In genomic region chr20:35226126-35226774, GRCh38 we compare ENCODE assay signal across 8 cellular contexts. TPM values are rescaled to one million over a fixed set of nuclear protein-coding genes. Genes with fewer than 3 reads are reported as not detected.
DNase-seq lines count a peak whose midpoint lies in the region; ATAC-seq, FAIRE-seq and TF ChIP-seq lines count a peak whose summit lies in the region.

TSS of gene MMP24 (plus strand) at chr20:35226690. CDS start at chr20:35226739, 49 bp downstream.

- peaks cover 2% of the 10 kb centered on the region; the same call in 1 of the 2 replicates for H4K20me1 ChIP-seq in HepG2 (ENCODE audit: insufficient read depth, low read length)

- POLR2A ChIA-PET in HepG2 (lab: Yijun Ruan, JAX) = no interaction called here

- no peaks in the 10 kb centered on the region for H3K79me2 ChIP-seq in HepG2 (ENCODE audit: insufficient read depth, low read length)

- H2BK5ac ChIP-seq in mesenchymal stem cell (ENCODE audit: low read depth, low read length, poor library complexity, severe bottlenecking) = no peak within 1 kb of the TSS

- ATAC-seq in HepG2 = peak; percentile 15; the same call in 2 of the 3 replicates
- no peak for ATAC-seq in right lobe of liver
- ATAC-seq in HG03439 (IDR thresholded peaks at IDR 0.05; ENCODE audit: unreplicated experiment) = no peak
- ATAC-seq in GM21723 (IDR thresholded peaks at IDR 0.05; ENCODE audit: unreplicated experiment) = no peak

- WGBS in HepG2 (ENCODE audit: low lambda C conversion rate) = 5% methylated on average over 37 of the region's 53 CpGs
- WGBS in right lobe of liver (ENCODE audit: insufficient coverage, low coverage, low lambda C conversion rate, missing lambda C conversion rate) = 13% methylated on average over 18 of the region's 53 CpGs
- WGBS in mesenchymal stem cell = under 1% methylated on average over 8 of the region's 53 CpGs

- H2AK5ac ChIP-seq in mesenchymal stem cell (ENCODE audit: low read length, severe bottlenecking) = no peak within 1 kb of the TSS

- H3K27ac ChIP-seq in HepG2 (ENCODE audit: extremely low read length, insufficient read depth, low read length) (no peak within 1 kb of the TSS), right lobe of liver (no peak within 1 kb of the TSS), ascending aorta (no peak within 1 kb of the TSS), mesenchymal stem cell (ENCODE audit: low read length, poor library complexity, severe bottlenecking) (no peak within 1 kb of the TSS)

- FAIRE-seq in HepG2 (lab: Jason Lieb, UNC) (no peak), urothelium cell line (lab: Jason Lieb, UNC) (no peak)

- H4K8ac ChIP-seq in mesenchymal stem cell (ENCODE audit: low read length) = no peak within 1 kb of the TSS

- no peak within 1 kb of the TSS for H2AFZ ChIP-seq in HepG2 (ENCODE audit: low read length)
- peak within 1 kb of the TSS; percentile 46 for H2AFZ ChIP-seq in mesenchymal stem cell (ENCODE audit: low read depth, low read length)

- no peak within 1 kb of the TSS for H2BK12ac ChIP-seq in mesenchymal stem cell (ENCODE audit: low read length in 2 of 2)

- no peak within 1 kb of the TSS for H2BK120ac ChIP-seq in mesenchymal stem cell (ENCODE audit: low read depth, low read length)

- no peak for TF ChIP-seq POLR2A in HepG2 (IDR thresholded peaks at IDR 0.05; ENCODE audit: insufficient read depth in 1 of 2, low read depth in 2 of 2, low read length in 2 of 2)
- no peak for TF ChIP-seq POLR2A in right lobe of liver (IDR thresholded peaks at IDR 0.05)

- H3K4me1 ChIP-seq in HepG2 (ENCODE audit: insufficient read depth, low read length) = peaks cover 11% of the 10 kb centered on the region
- H3K4me1 ChIP-seq in right lobe of liver = no peaks in the 10 kb centered on the region
- peaks cover 0 to 9% of the 10 kb centered on the region in 2 donors for H3K4me1 ChIP-seq in ascending aorta
- peaks cover 12% of the 10 kb centered on the region for H3K4me1 ChIP-seq in mesenchymal stem cell (ENCODE audit: control insufficient read depth, insufficient read depth, low read depth, low read length)

- no peak for TF ChIP-seq RAD21 in HepG2 (CRISPR knock-in tag; IDR thresholded peaks at IDR 0.05)

- peak within 1 kb of the TSS in 1 of 2 experiments; percentile 88 for H3K23ac ChIP-seq in mesenchymal stem cell (ENCODE audit: low read length in 2 of 2)

- H3K36me3 ChIP-seq in HepG2 (replicated peaks in 1 of 2; ENCODE audit: control insufficient read depth in 1 of 2, insufficient read depth in 2 of 2, low read length in 2 of 2) (no peaks in the 10 kb centered on the region), right lobe of liver (no peaks in the 10 kb centered on the region), ascending aorta (peaks cover 0 to 6% of the 10 kb centered on the region in 2 donors), mesenchymal stem cell (ENCODE audit: control insufficient read depth in 1 of 2, insufficient read depth in 2 of 2, low read depth in 1 of 2, low read length in 2 of 2) (no peaks in the 10 kb centered on the region)

- no TSS peak for BruUV-seq in HepG2 (replicated peaks; lab: Mats Ljungman, UMichigan)

- H3K9ac ChIP-seq in HepG2 (ENCODE audit: insufficient read depth, low read depth, low read length) = no peak within 1 kb of the TSS
- no peak within 1 kb of the TSS for H3K9ac ChIP-seq in mesenchymal stem cell (ENCODE audit: low read length)

- H2BK15ac ChIP-seq in mesenchymal stem cell (ENCODE audit: low read depth, poor library complexity, severe bottlenecking) = no peak within 1 kb of the TSS

- H3K27me3 ChIP-seq in HepG2 (ENCODE audit: control insufficient read depth in 1 of 2, insufficient read depth in 2 of 2, low read length in 2 of 2) (peaks cover 12 to 46% of the 10 kb centered on the region in 2 experiments), right lobe of liver (no peaks in the 10 kb centered on the region), ascending aorta (no peaks in the 10 kb centered on the region), mesenchymal stem cell (ENCODE audit: control insufficient read depth in 1 of 2, insufficient read depth in 1 of 2, low read length in 2 of 2) (peaks cover 30 to 32% of the 10 kb centered on the region in 2 experiments)

- H3K18ac ChIP-seq in mesenchymal stem cell (ENCODE audit: low read depth in 1 of 2, low read length in 2 of 2) = no peak within 1 kb of the TSS

- H3K4me2 ChIP-seq in HepG2 (ENCODE audit: low read depth, low read length) = peak within 1 kb of the TSS; percentile 48
- peak within 1 kb of the TSS; percentile 83 for H3K4me2 ChIP-seq in mesenchymal stem cell (ENCODE audit: low read length, poor library complexity, severe bottlenecking)

- H3K14ac ChIP-seq in mesenchymal stem cell (ENCODE audit: low read length in 2 of 2) = no peak within 1 kb of the TSS

- H3K4ac ChIP-seq in mesenchymal stem cell (ENCODE audit: low read depth in 1 of 2, low read length in 2 of 2) = no peak within 1 kb of the TSS

- peaks cover 2% of the 10 kb centered on the region for H3K79me1 ChIP-seq in mesenchymal stem cell (replicated peaks; ENCODE audit: low read length, poor library complexity, severe bottlenecking)

- H3K4me3 ChIP-seq in HepG2 (replicated peaks in 1 of 3; ENCODE audit: insufficient read depth in 1 of 3, low read depth in 2 of 3, low read length in 3 of 3) = peak within 1 kb of the TSS in 2 of 3 experiments; percentile 13 to 45; a peak in 2 of 6 replicates
- H3K4me3 ChIP-seq in right lobe of liver = peak within 1 kb of the TSS in 1 of 3 donors; percentile 27
- H3K4me3 ChIP-seq in ascending aorta = peak within 1 kb of the TSS; percentile 44 to 52
- peak within 1 kb of the TSS; percentile 56 to 58 for H3K4me3 ChIP-seq in mesenchymal stem cell (ENCODE audit: insufficient read depth in 1 of 2, low read depth in 1 of 2, low read length in 2 of 2)

- H4K91ac ChIP-seq in mesenchymal stem cell (ENCODE audit: low read length) = no peak within 1 kb of the TSS

- TF ChIP-seq CTCF in HepG2 (CRISPR knock-in tag; IDR thresholded peaks at IDR 0.05) (no peak), right lobe of liver (IDR thresholded peaks at IDR 0.05) (no peak), ascending aorta (IDR thresholded peaks at IDR 0.05) (no peak)

- H3K9me3 ChIP-seq in HepG2 (ENCODE audit: low read length) = no peaks in the 10 kb centered on the region
- no peaks in the 10 kb centered on the region for H3K9me3 ChIP-seq in right lobe of liver
- H3K9me3 ChIP-seq in ascending aorta = no peaks in the 10 kb centered on the region
- no peaks in the 10 kb centered on the region for H3K9me3 ChIP-seq in mesenchymal stem cell (ENCODE audit: control insufficient read depth, low read length)

- in situ Hi-C loops in HepG2 (cut with HindIII; ENCODE audit: extremely low pct_ligation_motif_present, low pct_unique_long_range_greater_than_20kb) = no loop called here

- TF ChIP-seq EP300 in HepG2 (IDR thresholded peaks at IDR 0.05; ENCODE audit: low read depth in 2 of 2, low read length in 2 of 2) = no peak
- TF ChIP-seq EP300 in HepG2 (CRISPR knock-in tag; IDR thresholded peaks at IDR 0.05; ENCODE audit: borderline replicate concordance) = no peak

- CTCF ChIA-PET in HepG2 (lab: Yijun Ruan, JAX; ENCODE audit: low intra/inter-chr PET ratio, low total read pairs) = interaction anchor here (1.3 kb wide), 1 partner anchor 82 kb away, joined by 3 read pairs; no protein-coding TSS in a partner anchor

- intact Hi-C loops in HepG2 (cut with micrococcal nuclease; ENCODE audit: unreplicated experiment) = no loop called here
- intact Hi-C loops in right lobe of liver (cut with DNase I) = no loop called here
- intact Hi-C loops in ascending aorta (cut with DNase I) = no loop called here

- DNase-seq in HepG2 (ENCODE audit: low spot score) (no peak), right lobe of liver (no peak), ascending aorta (ENCODE audit: low spot score in 2 of 2) (no peak), mesenchymal stem cell (no peak), urothelium cell line (ENCODE audit: low spot score) (peak; percentile 44)
- no peak for DNase-seq in activated effector memory CD4-positive, alpha-beta T cell treated with Interleukin-2 at 50 U/mL for 16 hours

TF ChIP-seq in HepG2, 621 proteins besides CTCF, POLR2A, EP300 and RAD21 (continues in another document):
- TF ChIP-seq ZBTB2 (CRISPR knock-in tag; IDR thresholded peaks at IDR 0.05; ENCODE audit: low read depth) = no peak

RNA-seq across cellular contexts. Expression of gene MMP24, which starts in this region (rescaled TPM):
- total RNA-seq in HepG2 (2016; rRNA removed; fragmentation: Illumina TruSeq; extraction: Trizol) (0.28 and 0.35 TPM in 2 replicates), right lobe of liver (1 to 10 TPM in 2 of 6 experiments, under 1 TPM in 4; 0.27 to 1.5 (median 0.84) TPM), ascending aorta (not detected)
- total RNA-seq in HepG2 (2016; cell fraction: cytosol; rRNA removed; fragmentation: Illumina TruSeq; extraction: Trizol; ENCODE audit: low read depth) = 0.10 and 0.18 TPM in 2 replicates
- total RNA-seq in HepG2 (2016; cell fraction: insoluble cytoplasmic fraction; rRNA removed; fragmentation: Illumina TruSeq; extraction: Trizol) = 0.22 and 0.30 TPM in 2 replicates
- 0.31 and 0.43 TPM in 2 replicates for total RNA-seq in HepG2 (2016; cell fraction: membrane; rRNA removed; fragmentation: Illumina TruSeq; extraction: Trizol)
- 0.12 and 0.16 TPM in 2 replicates for total RNA-seq in HepG2 (2016; cell fraction: nucleus; rRNA removed; fragmentation: Illumina TruSeq; extraction: Trizol)
- polyA plus RNA-seq in HepG2 (2011; rRNA removed) = 0.29 and 0.43 TPM in 2 replicates
- 0.38 and 0.40 TPM in 2 replicates for polyA plus RNA-seq in HepG2 (2011; cell fraction: cytosol; rRNA removed)
- 0.56 and 0.59 TPM in 2 replicates for polyA plus RNA-seq in HepG2 (2011; cell fraction: nucleus; rRNA removed)
- polyA plus RNA-seq in HepG2 (2012) = 0.32 and 0.33 TPM in 2 replicates
- polyA plus RNA-seq in HepG2 (2016; cell fraction: cytosol; fragmentation: Illumina TruSeq; extraction: Trizol; ENCODE audit: low read depth) = 0.06 and 0.07 TPM in 2 replicates
- polyA plus RNA-seq in HepG2 (2016; cell fraction: insoluble cytoplasmic fraction; fragmentation: Illumina TruSeq; extraction: Trizol; ENCODE audit: low read depth) = 0.16 and 0.24 TPM in 2 replicates
- polyA plus RNA-seq in HepG2 (2016; cell fraction: membrane; fragmentation: Illumina TruSeq; extraction: Trizol; ENCODE audit: low read depth) = 0.21 and 0.23 TPM in 2 replicates
- polyA plus RNA-seq in HepG2 (2016; cell fraction: nucleus; fragmentation: Illumina TruSeq; extraction: Trizol; ENCODE audit: insufficient read depth, low read depth) = 0.23 and 0.37 TPM in 2 replicates
- polyA minus RNA-seq in HepG2 (2011; rRNA and poly(A)+ RNA removed; ENCODE audit: low replicate concordance) = 0.54 and 0.76 TPM in 2 replicates
- 0.26 TPM in 1 of 2 replicates, not detected in the other for polyA minus RNA-seq in HepG2 (2011; cell fraction: cytosol; rRNA and poly(A)+ RNA removed)
- 0.26 and 0.37 TPM in 2 replicates for polyA minus RNA-seq in HepG2 (2011; cell fraction: nucleus; rRNA and poly(A)+ RNA removed)
- polyA plus RNA-seq in mesenchymal stem cell (2013, experiment 1 of 2) = 0.01 TPM
- polyA plus RNA-seq in mesenchymal stem cell (2013, experiment 2 of 2) = 0.01 TPM

Comparison
In these comparisons a context has a peak if more than half of its experiments do, and no peak if none do; other contexts are left out.
1. Peak in ATAC-seq, H3K4me3 ChIP-seq and H3K4me2 ChIP-seq in HepG2; RNA of the gene not detected or under 1 TPM.